In the genomic region with DNA sequence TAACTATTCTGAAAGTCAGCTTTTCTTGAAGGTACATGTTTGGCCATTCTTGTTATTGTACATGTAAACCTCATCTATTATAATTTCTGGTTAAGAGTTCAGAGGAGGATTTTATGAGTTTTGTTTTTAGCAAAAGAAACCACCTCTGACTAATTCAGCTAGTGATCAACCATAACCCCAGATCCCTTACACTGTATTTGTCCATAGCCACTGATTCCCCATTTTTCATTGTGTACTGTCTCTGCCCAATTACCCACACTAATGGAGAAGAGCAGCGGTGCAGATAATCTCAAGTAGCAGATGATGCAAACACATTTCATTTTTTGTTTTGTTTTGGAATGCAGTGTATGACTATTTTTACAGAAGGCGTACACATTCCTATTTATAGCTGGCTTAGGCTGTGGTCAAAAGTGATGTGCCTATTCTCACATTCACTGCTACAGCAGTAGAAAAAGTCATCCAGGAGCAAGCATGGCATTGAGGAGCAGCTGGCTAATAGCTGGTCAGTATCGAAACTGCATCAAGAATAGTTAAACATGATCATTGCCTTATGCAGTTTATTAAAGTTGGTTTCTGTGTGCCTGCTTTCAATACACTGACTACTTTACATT, we compare ENCODE assay signal across 12 cellular contexts.
DNase-seq lines count a peak whose midpoint lies in the region; ATAC-seq, FAIRE-seq and TF ChIP-seq lines count a peak whose summit lies in the region.
"Had no signal": no experiment of that assay in that cellular context is flagged by ENCODE, and none has a peak within 500 bp of the region (broad histone marks: within the 10 kb centered on the region; RNA-seq: fewer than 3 reads in every experiment).

No MANE protein-coding gene starts in this region.

- H3K4me1 ChIP-seq in GM12878 (ENCODE audit: control insufficient read depth, insufficient read depth, low read length) (peaks cover 3% of the 10 kb centered on the region; the same call in 1 of the 2 replicates), sigmoid colon (no peaks in the 10 kb centered on the region)
- H3K4me1 ChIP-seq in effector memory CD4-positive, alpha-beta T cell (ENCODE audit: control insufficient read depth, insufficient read depth, low read length, poor library complexity, severe bottlenecking) = no peaks in the 10 kb centered on the region
- H3K4me1 ChIP-seq: adrenal gland, transverse colon had no signal

- SMC1A ChIA-PET in GM12878 (lab: Charles Lee; ENCODE audit: uncharacterized antibody, unreplicated experiment) = interaction anchor here (0.5 to 0.6 kb wide), 2 partner anchors 49 to 69 kb away, joined by 3 read pairs; no protein-coding TSS in a partner anchor

- DNase-seq in GM12878 (ENCODE audit: low read depth, low spot score) = peak; percentile 7
- DNase-seq in effector memory CD4-positive, alpha-beta T cell = no peak
- DNase-seq in sigmoid colon = no peak
- no peak for DNase-seq in NCI-H1048 (lab: John Stamatoyannopoulos, UW)
- DNase-seq: activated CD8-positive, alpha-beta T cell treated with anti-CD3 and anti-CD28 coated beads for 36 hours; adrenal gland; transverse colon had no signal

- no peak for TF ChIP-seq RAD21 in GM12878 (IDR thresholded peaks at IDR 0.05; ENCODE audit: insufficient read depth, low read depth, low read length)

- no peak overlapping the region for H3K9ac ChIP-seq in GM12878 (ENCODE audit: control insufficient read depth, insufficient read depth, low read length)

- intact Hi-C loops in GM12878 (cut with micrococcal nuclease; ENCODE audit: unreplicated experiment) (no loop called here), sigmoid colon (cut with DNase I) (no loop called here)

- POLR2A ChIA-PET in GM12878 (lab: Charles Lee) = no interaction called here

- H3K4me2 ChIP-seq in GM12878 (ENCODE audit: control insufficient read depth, insufficient read depth) = 0 out of 2 replicates have a peak overlapping the region, but pooled peaks have one; percentile 3

- 0% methylated on average over 3 of the region's 3 CpGs for WGBS in GM12878 (ENCODE audit: insufficient coverage, insufficient replicate concordance, low lambda C conversion rate, missing lambda C conversion rate)
- WGBS in sigmoid colon, 2 donors = 75 to 78% methylated on average over 3 of the region's 3 CpGs

- H4K20me1 ChIP-seq in GM12878 (ENCODE audit: control insufficient read depth, insufficient read depth) = no peaks in the 10 kb centered on the region

- no TSS peak for BruUV-seq in GM12878 (replicated peaks; lab: Mats Ljungman, UMichigan)

- H3K9me3 ChIP-seq in GM12878 (replicated peaks; ENCODE audit: control insufficient read depth, insufficient read depth, low read length) = no peaks in the 10 kb centered on the region
- no peaks in the 10 kb centered on the region for H3K9me3 ChIP-seq in effector memory CD4-positive, alpha-beta T cell (ENCODE audit: control insufficient read depth, low read length)
- H3K9me3 ChIP-seq in sigmoid colon = no peaks in the 10 kb centered on the region
- H3K9me3 ChIP-seq: adrenal gland, transverse colon had no signal

- RAD21 ChIA-PET in GM12878 (lab: Charles Lee; ENCODE audit: unreplicated experiment) = no interaction called here

- no peak for TF ChIP-seq CTCF in GM12878 (IDR thresholded peaks at IDR 0.05 in 2 of 3, conservative IDR thresholded peaks at IDR 0.05 in 1 of 3; ENCODE audit: control insufficient read depth in 2 of 3, extremely low read depth in 1 of 3, insufficient read depth in 1 of 3, low read depth in 3 of 3, low read length in 3 of 3)
- TF ChIP-seq CTCF in sigmoid colon (IDR thresholded peaks at IDR 0.05) = no peak

- ATAC-seq in GM18502 (IDR thresholded peaks at IDR 0.05; ENCODE audit: poor library complexity, unreplicated experiment) (peak; percentile 74), GM21390 (IDR thresholded peaks at IDR 0.05; ENCODE audit: unreplicated experiment) (peak; percentile 85), HG03159 (IDR thresholded peaks at IDR 0.05; ENCODE audit: unreplicated experiment) (peak; percentile 59), GM12878 (peak; percentile 83), GM19467 (IDR thresholded peaks at IDR 0.05; ENCODE audit: unreplicated experiment) (no peak)
- ATAC-seq: activated CD8-positive, alpha-beta T cell treated with anti-CD3 and anti-CD28 coated beads for 36 hours had no signal

- H3K4me3 ChIP-seq in GM12878 (no peak overlapping the region), sigmoid colon (no peak overlapping the region)
- H3K4me3 ChIP-seq in effector memory CD4-positive, alpha-beta T cell (ENCODE audit: insufficient read depth, low read depth, low read length, poor library complexity, severe bottlenecking) = no peak overlapping the region
- H3K4me3 ChIP-seq: adrenal gland, transverse colon had no signal

- H3K27ac ChIP-seq in GM12878 (ENCODE audit: control insufficient read depth, insufficient read depth) = no peak overlapping the region
- H3K27ac ChIP-seq in effector memory CD4-positive, alpha-beta T cell (ENCODE audit: insufficient read depth, low read length, poor library complexity, severe bottlenecking) = no peak overlapping the region
- no peak overlapping the region for H3K27ac ChIP-seq in sigmoid colon
- H3K27ac ChIP-seq: adrenal gland, transverse colon had no signal

- FAIRE-seq in GM12878 (lab: Jason Lieb, UNC) = no peak
- FAIRE-seq: keratinocyte had no signal

- TF ChIP-seq EP300 in GM12878 (IDR thresholded peaks at IDR 0.05; ENCODE audit: borderline replicate concordance in 1 of 2, control insufficient read depth in 1 of 2, low read depth in 2 of 2, low read length in 2 of 2) (no peak; a peak in 1 of 4 replicates), sigmoid colon (IDR thresholded peaks at IDR 0.05) (no peak)

- no peak overlapping the region for H2AFZ ChIP-seq in GM12878 (ENCODE audit: control insufficient read depth, low read depth, low read length)

- TF ChIP-seq POLR2A in GM12878 (IDR thresholded peaks at IDR 0.05; ENCODE audit: low read depth, low read length) (no peak), sigmoid colon (IDR thresholded peaks at IDR 0.05) (no peak)

- in situ Hi-C loops in GM12878 (cut with MboI) = no loop called here

- H3K79me2 ChIP-seq in GM12878 (ENCODE audit: control insufficient read depth, insufficient read depth, low read length) = no peaks in the 10 kb centered on the region

- H3K27me3 ChIP-seq in GM12878 (replicated peaks in 1 of 2; ENCODE audit: control insufficient read depth in 2 of 2, insufficient read depth in 2 of 2, low read length in 1 of 2) (no peaks in the 10 kb centered on the region), sigmoid colon (no peaks in the 10 kb centered on the region)
- H3K27me3 ChIP-seq in effector memory CD4-positive, alpha-beta T cell (replicated peaks; ENCODE audit: control insufficient read depth, insufficient read depth, low read length, poor library complexity, severe bottlenecking) = no peaks in the 10 kb centered on the region
- H3K27me3 ChIP-seq: adrenal gland, transverse colon had no signal

- CTCF ChIA-PET in GM12878 (lab: Yijun Ruan, JAX) = interaction anchor here (1.2 kb wide), 1 partner anchor 410 kb away, joined by 3 read pairs; no protein-coding TSS in a partner anchor

- H3K36me3 ChIP-seq in GM12878 (ENCODE audit: control insufficient read depth in 2 of 2, insufficient read depth in 2 of 2, low read length in 1 of 2) (no peaks in the 10 kb centered on the region), sigmoid colon (no peaks in the 10 kb centered on the region)
- H3K36me3 ChIP-seq in effector memory CD4-positive, alpha-beta T cell (ENCODE audit: control insufficient read depth, insufficient read depth, low read length) = no peaks in the 10 kb centered on the region
- H3K36me3 ChIP-seq: adrenal gland, transverse colon had no signal

TF ChIP-seq in GM12878, 131 proteins besides CTCF, POLR2A, EP300 and RAD21 (continues in another document):
- TF ChIP-seq RUNX3 (IDR thresholded peaks at IDR 0.05; ENCODE audit: low read length) (peak; percentile 89), TCF7 (IDR thresholded peaks at IDR 0.05; ENCODE audit: borderline replicate concordance) (no peak), SMAD5 (IDR thresholded peaks at IDR 0.05; ENCODE audit: low read depth) (no peak), NR2F1 (conservative IDR thresholded peaks at IDR 0.05) (peak; percentile 61), SMAD1 (IDR thresholded peaks at IDR 0.05; ENCODE audit: low read depth, partially characterized antibody) (no peak), KAT2A (conservative IDR thresholded peaks at IDR 0.05; ENCODE audit: control insufficient read depth, low read depth, low read length) (no peak), CBFB (IDR thresholded peaks at IDR 0.05; ENCODE audit: low read depth) (0 out of 2 replicates have a peak, but pooled peaks have one; percentile 52), ESRRA (IDR thresholded peaks at IDR 0.05; ENCODE audit: low read length) (no peak), TBL1XR1 (IDR thresholded peaks at IDR 0.05; ENCODE audit: low read depth, low read length) (no peak), GATAD2B (conservative IDR thresholded peaks at IDR 0.05; ENCODE audit: low read depth) (no peak), PAX8 (IDR thresholded peaks at IDR 0.05) (no peak), BCL11A (IDR thresholded peaks at IDR 0.05; ENCODE audit: low read depth, low read length) (peak; percentile 43; the same call in 1 of the 2 replicates), MEF2A (IDR thresholded peaks at IDR 0.05; ENCODE audit: insufficient read depth, low read depth, low read length) (peak; percentile 48; the same call in 1 of the 2 replicates)
- TF ChIP-seq, protein P1, sequence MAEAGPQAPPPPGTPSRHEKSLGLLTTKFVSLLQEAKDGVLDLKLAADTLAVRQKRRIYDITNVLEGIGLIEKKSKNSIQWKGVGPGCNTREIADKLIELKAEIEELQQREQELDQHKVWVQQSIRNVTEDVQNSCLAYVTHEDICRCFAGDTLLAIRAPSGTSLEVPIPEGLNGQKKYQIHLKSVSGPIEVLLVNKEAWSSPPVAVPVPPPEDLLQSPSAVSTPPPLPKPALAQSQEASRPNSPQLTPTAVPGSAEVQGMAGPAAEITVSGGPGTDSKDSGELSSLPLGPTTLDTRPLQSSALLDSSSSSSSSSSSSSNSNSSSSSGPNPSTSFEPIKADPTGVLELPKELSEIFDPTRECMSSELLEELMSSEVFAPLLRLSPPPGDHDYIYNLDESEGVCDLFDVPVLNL (IDR thresholded peaks at IDR 0.05; ENCODE audit: low read depth, low read length) = no peak
- TF ChIP-seq, protein P2, sequence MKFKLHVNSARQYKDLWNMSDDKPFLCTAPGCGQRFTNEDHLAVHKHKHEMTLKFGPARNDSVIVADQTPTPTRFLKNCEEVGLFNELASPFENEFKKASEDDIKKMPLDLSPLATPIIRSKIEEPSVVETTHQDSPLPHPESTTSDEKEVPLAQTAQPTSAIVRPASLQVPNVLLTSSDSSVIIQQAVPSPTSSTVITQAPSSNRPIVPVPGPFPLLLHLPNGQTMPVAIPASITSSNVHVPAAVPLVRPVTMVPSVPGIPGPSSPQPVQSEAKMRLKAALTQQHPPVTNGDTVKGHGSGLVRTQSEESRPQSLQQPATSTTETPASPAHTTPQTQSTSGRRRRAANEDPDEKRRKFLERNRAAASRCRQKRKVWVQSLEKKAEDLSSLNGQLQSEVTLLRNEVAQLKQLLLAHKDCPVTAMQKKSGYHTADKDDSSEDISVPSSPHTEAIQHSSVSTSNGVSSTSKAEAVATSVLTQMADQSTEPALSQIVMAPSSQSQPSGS (IDR thresholded peaks at IDR 0.05; ENCODE audit: low read length) = peak; percentile 68; the same call in 1 of the 2 replicates
